29 cellular contexts compared by ENCODE assay signal in genomic region chr3:42144209-42144608, GRCh38.
"Had no signal": no experiment of that assay in that cellular context is flagged by ENCODE, and none has a peak within 500 bp of the region (broad histone marks: within the 10 kb centered on the region; RNA-seq: fewer than 3 reads in every experiment).

No MANE protein-coding gene starts in this region.

- H3K27ac ChIP-seq: brain microvascular endothelial cell, esophagus muscularis mucosa, foreskin keratinocyte, heart right ventricle, WERI-Rb-1 had no signal

- DNase-seq: activated B cell treated with CpG ODN at 0.5 μM for 24 hours; activated CD4-positive, alpha-beta T cell treated with anti-CD3 and anti-CD28 coated beads for 48 hours; activated CD4-positive, alpha-beta T cell treated with anti-CD3 and anti-CD28 coated beads, Interleukin-2, amount 50 U/mL, for 1 hour; activated CD4-positive, alpha-beta T cell treated with anti-CD3 and anti-CD28 coated beads, Interleukin-2, amount 50 U/mL, for 48 hours; activated CD8-positive, alpha-beta T cell treated with anti-CD3 and anti-CD28 coated beads for 36 hours; activated naive CD4-positive, alpha-beta T cell treated with anti-CD3 and anti-CD28 coated beads, Interleukin-2, amount 10 ng/mL, durations not matched to agents 7 days and 5 days; activated T-cell treated with anti-CD3 and anti-CD28 coated beads, Interleukin-2, amount 50 U/mL, for 4 hours; amniotic stem cell; anterior cingulate cortex; brain microvascular endothelial cell; cortex of kidney; dermis blood vessel endothelial cell; effector CD4-positive, alpha-beta T cell; effector memory CD8-positive, alpha-beta T cell; erythroblast; foreskin keratinocyte; gastrocnemius medialis; heart right ventricle; T-cell; T-helper 9 cell; WERI-Rb-1 had no signal

- H3K36me3 Mint-ChIP-seq: activated naive CD4-positive, alpha-beta T cell treated with anti-CD3 and anti-CD28 coated beads, Interleukin-2, amount 10 ng/mL, durations not matched to agents 7 days and 5 days had no signal

- H3K27me3 ChIP-seq: brain microvascular endothelial cell, esophagus muscularis mucosa, foreskin keratinocyte, gastrocnemius medialis, heart right ventricle had no signal

- H3K4me3 Mint-ChIP-seq: activated B cell treated with CpG ODN at 0.5 μM for 24 hours; activated CD8-positive, alpha-beta T cell treated with anti-CD3 and anti-CD28 coated beads for 36 hours; activated naive CD4-positive, alpha-beta T cell treated with anti-CD3 and anti-CD28 coated beads, Interleukin-2, amount 10 ng/mL, durations not matched to agents 7 days and 5 days; activated naive CD8-positive, alpha-beta T cell; activated T-cell treated with anti-CD3 and anti-CD28 coated beads, Interleukin-2, amount 50 U/mL, for 4 hours; central memory CD8-positive, alpha-beta T cell; effector memory CD8-positive, alpha-beta T cell; T-cell; T-helper 1 cell treated with Interleukin-12 subunit alpha and Interleukin-12 subunit beta and Interleukin-4 antibody, amounts not matched to agents 30 μg/mL and 1 μg/mL, for 36 hours had no signal

- FAIRE-seq: astrocyte, bronchial epithelial cell had no signal

- H3K36me3 ChIP-seq: brain microvascular endothelial cell, gastrocnemius medialis, WERI-Rb-1 had no signal

- H3K9me3 Mint-ChIP-seq: activated B cell treated with CpG ODN at 0.5 μM for 24 hours; activated CD8-positive, alpha-beta T cell treated with anti-CD3 and anti-CD28 coated beads for 36 hours; activated naive CD4-positive, alpha-beta T cell treated with anti-CD3 and anti-CD28 coated beads, Interleukin-2, amount 10 ng/mL, durations not matched to agents 7 days and 5 days; activated T-cell treated with anti-CD3 and anti-CD28 coated beads, Interleukin-2, amount 50 U/mL, for 4 hours; activated T-helper 2 cell treated with anti-CD3 and anti-CD28 coated beads, Interferon-gamma antibody, Interleukin-2, Interleukin-4, amounts not matched to agents 10 μg/mL and 5 μg/mL and 100 μg/mL, durations not matched to agents 14 hours and 24 hours and 36 hours; central memory CD8-positive, alpha-beta T cell; effector memory CD8-positive, alpha-beta T cell; T-cell; T-helper 1 cell treated with Interleukin-12 subunit alpha and Interleukin-12 subunit beta and Interleukin-4 antibody, amounts not matched to agents 30 μg/mL and 1 μg/mL, for 36 hours had no signal

- H3K27ac Mint-ChIP-seq: activated B cell treated with CpG ODN at 0.5 μM for 24 hours; activated CD8-positive, alpha-beta T cell treated with anti-CD3 and anti-CD28 coated beads for 36 hours; activated naive CD4-positive, alpha-beta T cell treated with anti-CD3 and anti-CD28 coated beads, Interleukin-2, amount 10 ng/mL, durations not matched to agents 7 days and 5 days; activated naive CD8-positive, alpha-beta T cell; activated T-helper 2 cell treated with anti-CD3 and anti-CD28 coated beads, Interferon-gamma antibody, Interleukin-2, Interleukin-4, amounts not matched to agents 10 μg/mL and 5 μg/mL and 100 μg/mL, durations not matched to agents 14 hours and 24 hours and 36 hours; effector memory CD8-positive, alpha-beta T cell; T-cell; T-helper 1 cell treated with Interleukin-12 subunit alpha and Interleukin-12 subunit beta and Interleukin-4 antibody, amounts not matched to agents 30 μg/mL and 1 μg/mL, for 36 hours had no signal

- H3K9me3 ChIP-seq: esophagus muscularis mucosa, gastrocnemius medialis, heart right ventricle had no signal

- H3K4me3 ChIP-seq: esophagus muscularis mucosa, gastrocnemius medialis, heart right ventricle had no signal

- H3K27me3 Mint-ChIP-seq: activated B cell treated with CpG ODN at 0.5 μM for 24 hours; activated CD8-positive, alpha-beta T cell treated with anti-CD3 and anti-CD28 coated beads for 36 hours; activated naive CD4-positive, alpha-beta T cell treated with anti-CD3 and anti-CD28 coated beads, Interleukin-2, amount 10 ng/mL, durations not matched to agents 7 days and 5 days; activated naive CD8-positive, alpha-beta T cell; central memory CD8-positive, alpha-beta T cell; effector memory CD8-positive, alpha-beta T cell; T-cell had no signal

- ATAC-seq: activated CD4-positive, CD25-positive, alpha-beta regulatory T cell treated with anti-CD3 and anti-CD28 coated beads, Interleukin-2, amount 50 U/mL, for 24 hours; activated CD8-positive, alpha-beta T cell treated with anti-CD3 and anti-CD28 coated beads for 36 hours; activated T-cell treated with anti-CD3 and anti-CD28 coated beads, Interleukin-2, amount 50 U/mL, for 4 hours; effector memory CD8-positive, alpha-beta T cell; foreskin keratinocyte; T-cell had no signal
